18 cellular contexts compared by ENCODE assay signal in the genomic region with DNA sequence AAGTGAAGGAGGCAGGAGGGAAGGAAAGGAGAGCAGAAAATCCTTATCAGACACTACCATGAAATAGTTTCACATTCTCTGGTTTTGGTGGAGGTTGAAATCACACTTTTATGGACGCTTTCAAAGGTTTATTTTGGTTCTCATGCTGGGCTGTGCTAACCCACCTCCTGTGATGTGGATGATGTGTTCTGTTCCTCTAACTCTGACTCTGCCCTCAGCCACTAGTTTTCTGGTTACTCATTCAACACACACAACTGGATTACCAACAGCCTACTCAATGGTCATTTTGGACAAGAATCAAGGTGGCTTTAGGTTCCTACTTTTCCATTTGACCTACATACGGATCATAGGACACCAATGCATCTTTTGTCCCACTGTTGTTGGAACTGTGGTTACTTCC.
"Had no signal": no experiment of that assay in that cellular context is flagged by ENCODE, and none has a peak within 500 bp of the region (broad histone marks: within the 10 kb centered on the region; RNA-seq: fewer than 3 reads in every experiment).

No MANE protein-coding gene starts in this region.

- DNase-seq: activated CD8-positive, alpha-beta memory T cell treated with anti-CD3 and anti-CD28 coated beads for 24 hours; activated gamma-delta T cell; adrenal gland; immature natural killer cell; left cardiac atrium; natural killer cell; right lobe of liver; spleen; stimulated activated CD4-positive, alpha-beta T cell treated with anti-CD3 and anti-CD28 coated beads, Interleukin-4, amount 100 ng/mL, for 4 hours; stimulated activated naive B cell treated with anti-CD40 and anti-IgM and Interleukin-4, amounts not matched to agents 10 μg/mL and 1 μg/mL and 100 μg/mL, for 72 hours; T-helper 1 cell; T-helper 9 cell; thyroid gland had no signal

- H3K4me1 ChIP-seq: adrenal gland, parathyroid adenoma, right lobe of liver, spleen, thyroid gland had no signal

- ATAC-seq: activated CD4-positive, CD25-positive, alpha-beta regulatory T cell treated with anti-CD3 and anti-CD28 coated beads, Interleukin-2, amount 50 U/mL, for 24 hours; activated naive CD4-positive, alpha-beta T cell treated with anti-CD3 and anti-CD28 coated beads, Interleukin-2, amount 50 U/mL, for 72 hours; left cardiac atrium; natural killer cell; right lobe of liver; stimulated activated naive B cell treated with anti-CD40 and anti-IgM and Interleukin-4, amounts not matched to agents 10 μg/mL and 1 μg/mL and 100 μg/mL, for 72 hours had no signal

- H3K36me3 ChIP-seq: adrenal gland, neutrophil, right lobe of liver, spleen, thyroid gland had no signal

- H2AFZ ChIP-seq: parathyroid adenoma had no signal

- H3K27me3 ChIP-seq: adrenal gland, neutrophil, right lobe of liver, spleen, thyroid gland had no signal

- H3K27ac ChIP-seq: adrenal gland, coronary artery, neutrophil, parathyroid adenoma, right lobe of liver, spleen, thyroid gland had no signal

- H3K9me3 ChIP-seq: adrenal gland, neutrophil, right lobe of liver, spleen, thyroid gland had no signal

- H3K79me2 ChIP-seq: parathyroid adenoma had no signal

- H3K9ac ChIP-seq: parathyroid adenoma had no signal

- H3K4me3 ChIP-seq: adrenal gland, coronary artery, right lobe of liver, spleen, thyroid gland had no signal
